ENCODE assay signal across 23 cellular contexts in genomic region chr16:65500007-65500406, GRCh38.
"Had no signal": no experiment of that assay in that cellular context is flagged by ENCODE, and none has a peak within 500 bp of the region (broad histone marks: within the 10 kb centered on the region; RNA-seq: fewer than 3 reads in every experiment).

No MANE protein-coding gene starts in this region.

- DNase-seq: activated B cell treated with CpG ODN at 0.5 μM for 24 hours; activated CD4-positive, alpha-beta T cell treated with anti-CD3 and anti-CD28 coated beads for 36 hours; activated CD4-positive, alpha-beta T cell treated with anti-CD3 and anti-CD28 coated beads, Interleukin-2, amount 50 U/mL, for 4 hours; activated effector memory CD4-positive, alpha-beta T cell treated with Interleukin-2 at 50 U/mL for 16 hours; activated naive CD4-positive, alpha-beta T cell treated with anti-CD3 and anti-CD28 coated beads, Interleukin-2, amount 50 U/mL, for 16 hours; activated naive CD8-positive, alpha-beta T cell treated with anti-CD3 and anti-CD28 coated beads, Interleukin-2, amount 50 U/mL, for 24 hours; activated T-cell treated with anti-CD3 and anti-CD28 coated beads, Interleukin-2, amount 50 U/mL, for 72 hours; aorta; brain microvascular endothelial cell; effector memory CD4-positive, alpha-beta T cell; heart left ventricle; kidney; left lung; spleen; stimulated activated CD4-positive, alpha-beta T cell treated with anti-CD3 and anti-CD28 coated beads, Interleukin-4, amount 100 ng/mL, for 1 hour; stimulated activated naive CD4-positive, alpha-beta T cell; T-helper 17 cell; testis; trophoblast cell had no signal

- H3K4me3 Mint-ChIP-seq: activated B cell treated with CpG ODN at 0.5 μM for 24 hours; activated CD4-positive, alpha-beta T cell treated with anti-CD3 and anti-CD28 coated beads for 36 hours; activated naive CD8-positive, alpha-beta T cell treated with anti-CD3 and anti-CD28 coated beads, Interleukin-2, amount 50 U/mL, for 24 hours; activated T-cell treated with anti-CD3 and anti-CD28 coated beads, Interleukin-2, amount 50 U/mL, for 72 hours; central memory CD8-positive, alpha-beta T cell; natural killer cell treated with Interleukin-12 subunit alpha and Interleukin-12 subunit beta and Interleukin-15 and Interleukin-18, amount 100 ng/mL, for 72 hours; T-helper 17 cell had no signal

- H3K4me3 ChIP-seq: heart left ventricle, left lung, spleen, testis, vagina had no signal

- H3K4me1 Mint-ChIP-seq: activated B cell treated with CpG ODN at 0.5 μM for 24 hours; activated CD4-positive, alpha-beta T cell treated with anti-CD3 and anti-CD28 coated beads for 36 hours; activated naive CD8-positive, alpha-beta T cell treated with anti-CD3 and anti-CD28 coated beads, Interleukin-2, amount 50 U/mL, for 24 hours; central memory CD8-positive, alpha-beta T cell; T-helper 17 cell had no signal

- ATAC-seq: activated CD4-positive, alpha-beta T cell treated with anti-CD3 and anti-CD28 coated beads for 36 hours; activated naive CD8-positive, alpha-beta T cell treated with anti-CD3 and anti-CD28 coated beads, Interleukin-2, amount 50 U/mL, for 24 hours; activated T-cell treated with anti-CD3 and anti-CD28 coated beads, Interleukin-2, amount 50 U/mL, for 72 hours; heart left ventricle; left lung; natural killer cell treated with Interleukin-12 subunit alpha and Interleukin-12 subunit beta and Interleukin-15 and Interleukin-18, amount 100 ng/mL, for 72 hours; T-helper 17 cell had no signal

- H3K27ac ChIP-seq: brain microvascular endothelial cell, heart left ventricle, left lung, spleen, testis, vagina had no signal

- H3K27ac Mint-ChIP-seq: activated B cell treated with CpG ODN at 0.5 μM for 24 hours; activated CD4-positive, alpha-beta T cell treated with anti-CD3 and anti-CD28 coated beads for 36 hours; activated naive CD8-positive, alpha-beta T cell treated with anti-CD3 and anti-CD28 coated beads, Interleukin-2, amount 50 U/mL, for 24 hours; activated T-cell treated with anti-CD3 and anti-CD28 coated beads, Interleukin-2, amount 50 U/mL, for 72 hours; natural killer cell treated with Interleukin-12 subunit alpha and Interleukin-12 subunit beta and Interleukin-15 and Interleukin-18, amount 100 ng/mL, for 72 hours; progenitor cell of endocrine pancreas; T-helper 17 cell had no signal

- H3K36me3 ChIP-seq: brain microvascular endothelial cell, heart left ventricle, left lung, spleen, vagina had no signal

- H3K27me3 Mint-ChIP-seq: activated B cell treated with CpG ODN at 0.5 μM for 24 hours; activated CD4-positive, alpha-beta T cell treated with anti-CD3 and anti-CD28 coated beads for 36 hours; activated naive CD8-positive, alpha-beta T cell treated with anti-CD3 and anti-CD28 coated beads, Interleukin-2, amount 50 U/mL, for 24 hours; central memory CD8-positive, alpha-beta T cell; natural killer cell treated with Interleukin-12 subunit alpha and Interleukin-12 subunit beta and Interleukin-15 and Interleukin-18, amount 100 ng/mL, for 72 hours; T-helper 17 cell had no signal

- H3K36me3 Mint-ChIP-seq: natural killer cell treated with Interleukin-12 subunit alpha and Interleukin-12 subunit beta and Interleukin-15 and Interleukin-18, amount 100 ng/mL, for 72 hours had no signal

- H3K4me1 ChIP-seq: left lung, spleen, testis, vagina had no signal

- H3K27me3 ChIP-seq: brain microvascular endothelial cell, heart left ventricle, left lung, spleen, testis, vagina had no signal
